ENCODE assay signal across 9 cellular contexts in genomic region chr4:48546336-48546735, GRCh38. TPM values are rescaled to one million over a fixed set of nuclear protein-coding genes. Genes with fewer than 3 reads are reported as not detected.
DNase-seq lines count a peak whose midpoint lies in the region; ATAC-seq and TF ChIP-seq lines count a peak whose summit lies in the region.
"Had no signal": no experiment of that assay in that cellular context is flagged by ENCODE, and none has a peak within 500 bp of the region (broad histone marks: within the 10 kb centered on the region; RNA-seq: fewer than 3 reads in every experiment).

No MANE protein-coding gene starts in this region.

- DNase-seq in natural killer cell, result no peak
- no peak for DNase-seq in natural killer cell treated with Interleukin-12 subunit alpha and Interleukin-12 subunit beta and Interleukin-15 and Interleukin-18, amount 100 ng/mL, for 72 hours (ENCODE audit: low spot score)
- DNase-seq in NCI-H2171 treated with DMSO at 0.1 percent for 48 hours (lab: John Stamatoyannopoulos, UW), result peak; percentile 3
- peak; percentile 58 for DNase-seq in astrocyte of the hippocampus (ENCODE audit: low read depth, low spot score)
- DNase-seq in right lobe of liver, result no peak
- DNase-seq in activated gamma-delta T cell treated with Interleukin-2 at 50 U/mL for 16 hours, result no peak
- no peak for DNase-seq in NCI-H2029 (lab: John Stamatoyannopoulos, UW)

- intact Hi-C loops in natural killer cell (cut with micrococcal nuclease), result no loop called here
- intact Hi-C loops in right lobe of liver (cut with DNase I), result no loop called here

- no peak overlapping the region for H3K27ac Mint-ChIP-seq in natural killer cell
- H3K27ac Mint-ChIP-seq in natural killer cell treated with Interleukin-12 subunit alpha and Interleukin-12 subunit beta and Interleukin-15 and Interleukin-18, amount 100 ng/mL, for 72 hours, result no peak overlapping the region
- H3K27ac Mint-ChIP-seq: dendritic cell treated with granulocyte-macrophage colony-stimulating factor and Interleukin-4, amounts not matched to agents 40 ng/mL and 50 ng/mL, for 4 days had no signal

- no peaks in the 10 kb centered on the region for H3K4me1 Mint-ChIP-seq in natural killer cell
- H3K4me1 Mint-ChIP-seq in natural killer cell treated with Interleukin-12 subunit alpha and Interleukin-12 subunit beta and Interleukin-15 and Interleukin-18, amount 100 ng/mL, for 72 hours (ENCODE audit: low read depth in 2 of 2), result no peaks in the 10 kb centered on the region

- H3K27ac ChIP-seq in right lobe of liver, result no peak overlapping the region

- no peaks in the 10 kb centered on the region for H3K27me3 ChIP-seq in right lobe of liver

- no peak overlapping the region for H3K4me3 Mint-ChIP-seq in natural killer cell
- no peak overlapping the region for H3K4me3 Mint-ChIP-seq in natural killer cell treated with Interleukin-12 subunit alpha and Interleukin-12 subunit beta and Interleukin-15 and Interleukin-18, amount 100 ng/mL, for 72 hours
- H3K4me3 Mint-ChIP-seq: dendritic cell treated with granulocyte-macrophage colony-stimulating factor and Interleukin-4, amounts not matched to agents 40 ng/mL and 50 ng/mL, for 4 days had no signal

- peaks cover 41% of the 10 kb centered on the region for H3K36me3 Mint-ChIP-seq in natural killer cell
- peaks cover 22% of the 10 kb centered on the region for H3K36me3 Mint-ChIP-seq in natural killer cell treated with Interleukin-12 subunit alpha and Interleukin-12 subunit beta and Interleukin-15 and Interleukin-18, amount 100 ng/mL, for 72 hours

- no peak overlapping the region for H3K4me3 ChIP-seq in right lobe of liver

- no peaks in the 10 kb centered on the region for H3K27me3 Mint-ChIP-seq in natural killer cell (ENCODE audit: low read depth in 2 of 2)
- no peaks in the 10 kb centered on the region for H3K27me3 Mint-ChIP-seq in natural killer cell treated with Interleukin-12 subunit alpha and Interleukin-12 subunit beta and Interleukin-15 and Interleukin-18, amount 100 ng/mL, for 72 hours
- H3K27me3 Mint-ChIP-seq: dendritic cell treated with granulocyte-macrophage colony-stimulating factor and Interleukin-4, amounts not matched to agents 40 ng/mL and 50 ng/mL, for 4 days had no signal

- peak in 2 of 3 donors; percentile 40 to 41 for ATAC-seq in natural killer cell
- ATAC-seq in natural killer cell treated with Interleukin-12 subunit alpha and Interleukin-12 subunit beta and Interleukin-15 and Interleukin-18, amount 100 ng/mL, for 72 hours, result no peak
- peak; percentile 56 to 68 (median 66) for ATAC-seq in right lobe of liver
- no peak for ATAC-seq in GM19452 (IDR thresholded peaks at IDR 0.05; ENCODE audit: unreplicated experiment)

- WGBS in right lobe of liver (ENCODE audit: insufficient coverage, low coverage, low lambda C conversion rate, missing lambda C conversion rate), result 69% methylated on average over 2 of the region's 2 CpGs

- peaks cover 0 to 7% (median 0%) of the 10 kb centered on the region in 4 donors for H3K4me1 ChIP-seq in right lobe of liver

- no peak for TF ChIP-seq POLR2A in right lobe of liver (IDR thresholded peaks at IDR 0.05)

- no peaks in the 10 kb centered on the region for H3K9me3 Mint-ChIP-seq in natural killer cell
- no peaks in the 10 kb centered on the region for H3K9me3 Mint-ChIP-seq in natural killer cell treated with Interleukin-12 subunit alpha and Interleukin-12 subunit beta and Interleukin-15 and Interleukin-18, amount 100 ng/mL, for 72 hours
- H3K9me3 Mint-ChIP-seq: dendritic cell treated with granulocyte-macrophage colony-stimulating factor and Interleukin-4, amounts not matched to agents 40 ng/mL and 50 ng/mL, for 4 days had no signal

- H3K9me3 ChIP-seq in right lobe of liver, result no peaks in the 10 kb centered on the region

- peaks cover 0 to 46% (median 7%) of the 10 kb centered on the region in 4 donors for H3K36me3 ChIP-seq in right lobe of liver

- peak; percentile 46 for TF ChIP-seq CTCF in natural killer cell (IDR thresholded peaks at IDR 0.05)
- peak; percentile 58 to 74 (median 64) for TF ChIP-seq CTCF in right lobe of liver (IDR thresholded peaks at IDR 0.05)

RNA-seq across cellular contexts. Expression of gene ZAR1, which starts 56.3 kb away (rescaled TPM):
- not detected for total RNA-seq in natural killer cell
- total RNA-seq in natural killer cell treated with Interleukin-12 subunit alpha and Interleukin-12 subunit beta and Interleukin-15 and Interleukin-18, amount 100 ng/mL, for 72 hours, result not detected
- not detected for total RNA-seq in right lobe of liver

Comparison
In these comparisons a context has a peak if more than half of its experiments do, and no peak if none do; other contexts are left out.
1. ATAC-seq: peak in natural killer cell (2 of 3) and right lobe of liver (4 of 4); none in natural killer cell treated with Interleukin-12 subunit alpha and Interleukin-12 subunit beta and Interleukin-15 and Interleukin-18, amount 100 ng/mL, for 72 hours (0 of 2) and GM19452 (single experiment).
2. DNase-seq: peak in NCI-H2171 treated with DMSO at 0.1 percent for 48 hours (single experiment) and astrocyte of the hippocampus (single experiment); none in natural killer cell (single experiment), natural killer cell treated with Interleukin-12 subunit alpha and Interleukin-12 subunit beta and Interleukin-15 and Interleukin-18, amount 100 ng/mL, for 72 hours (single experiment), right lobe of liver (0 of 3), activated gamma-delta T cell treated with Interleukin-2 at 50 U/mL for 16 hours (single experiment) and NCI-H2029 (single experiment).